18 cellular contexts compared by ENCODE assay signal in the genomic region with DNA sequence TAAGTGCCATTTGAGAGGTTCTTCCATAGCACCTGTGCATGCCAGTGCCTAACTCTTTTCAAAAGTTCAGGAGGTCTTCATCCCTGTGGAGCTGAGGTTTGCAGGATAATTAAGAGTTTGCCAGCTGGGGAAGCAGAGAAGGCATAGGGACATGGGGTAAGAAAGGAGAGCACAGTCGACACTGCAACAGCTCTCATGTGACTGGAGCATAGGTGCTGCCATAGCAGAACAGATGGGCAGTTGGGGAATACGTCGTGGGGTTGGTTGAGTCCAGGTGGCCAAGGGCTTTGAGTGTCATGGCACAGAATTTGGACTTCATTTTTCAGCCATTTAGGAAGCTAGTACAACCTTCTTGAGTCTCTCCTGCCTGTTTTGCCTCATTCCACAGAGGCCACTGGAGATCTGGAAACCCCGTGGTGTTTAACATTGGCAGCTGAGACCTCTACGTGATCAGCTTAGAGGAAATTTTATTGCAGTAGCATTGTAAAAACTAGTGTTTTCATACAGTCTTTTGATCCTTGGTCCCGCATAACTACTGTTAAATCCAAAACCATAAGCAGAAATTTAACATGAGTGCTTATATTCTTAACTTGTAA.
DNase-seq lines count a peak whose midpoint lies in the region; ATAC-seq, FAIRE-seq and TF ChIP-seq lines count a peak whose summit lies in the region.
"Had no signal": no experiment of that assay in that cellular context is flagged by ENCODE, and none has a peak within 500 bp of the region (broad histone marks: within the 10 kb centered on the region; RNA-seq: fewer than 3 reads in every experiment).

No MANE protein-coding gene starts in this region.

- no peaks in the 10 kb centered on the region for H3K27me3 Mint-ChIP-seq in WTC11 (ENCODE audit: low read depth)
- H3K27me3 Mint-ChIP-seq: CD4-positive, alpha-beta T cell had no signal

- no peak overlapping the region; the same call in 1 of the 2 replicates for H3K4me3 Mint-ChIP-seq in WTC11
- H3K4me3 Mint-ChIP-seq: CD4-positive, alpha-beta T cell had no signal

- H3K9me3 ChIP-seq in A549 (no peaks in the 10 kb centered on the region), esophagus muscularis mucosa (no peaks in the 10 kb centered on the region)
- H3K9me3 ChIP-seq: HAP-1 had no signal

- peak overlapping the region; percentile 80 for H3K27ac Mint-ChIP-seq in WTC11
- H3K27ac Mint-ChIP-seq: CD4-positive, alpha-beta T cell had no signal

- H3K27ac ChIP-seq in A549 (peak overlapping the region; percentile 47 to 64), esophagus muscularis mucosa (replicated peaks in 1 of 4) (peak overlapping the region in 1 of 4 donors; percentile 32)

- H3K27me3 ChIP-seq in esophagus muscularis mucosa: no peaks in the 10 kb centered on the region

- H3K9me3 Mint-ChIP-seq in WTC11: no peaks in the 10 kb centered on the region
- H3K9me3 Mint-ChIP-seq: CD4-positive, alpha-beta T cell had no signal

- TF ChIP-seq POLR2A in A549 (IDR thresholded peaks at IDR 0.05; ENCODE audit: low read length): no peak
- TF ChIP-seq POLR2A in esophagus muscularis mucosa (IDR thresholded peaks at IDR 0.05; ENCODE audit: low read depth): no peak

- H3K4me1 Mint-ChIP-seq in WTC11: peaks cover 76% of the 10 kb centered on the region

- FAIRE-seq in A549 (lab: Jason Lieb, UNC): peak; percentile 65
- FAIRE-seq: HTR-8/SVneo had no signal

- peak overlapping the region; percentile 38 for H3K4me2 ChIP-seq in A549

- CTCF ChIA-PET in A549 (lab: Yijun Ruan, JAX): interaction anchor here (0.7 kb wide), 1 partner anchor 63 kb away, joined by 3 read pairs; no protein-coding TSS in a partner anchor
- CTCF ChIA-PET in HEK293T (lab: Yijun Ruan, JAX): no interaction called here
- CTCF ChIA-PET in WTC11 (lab: Charles Lee): interaction anchor here (0.6 to 4.0 kb wide), 5 partner anchors 9 to 365 kb away, joined by 3 to 18 read pairs (median 5); no protein-coding TSS in a partner anchor

- intact Hi-C loops in esophagus muscularis mucosa (cut with DNase I): loop anchor here (10.0 kb wide), 1 partner anchor 46 kb away; no protein-coding TSS in a partner anchor

- peaks cover 0 to 9% (median 0%) of the 10 kb centered on the region in 4 donors for H3K36me3 ChIP-seq in esophagus muscularis mucosa
- H3K36me3 ChIP-seq: HAP-1 had no signal

- no peaks in the 10 kb centered on the region for H3K36me3 Mint-ChIP-seq in WTC11

- POLR2A ChIA-PET in A549 (lab: Yijun Ruan, JAX) (no interaction called here), HEK293T (lab: Yijun Ruan, JAX) (no interaction called here), WTC11 (lab: Charles Lee) (interaction anchor here (1.1 kb wide), 1 partner anchor 12 kb away, joined by 3 read pairs; no protein-coding TSS in a partner anchor)

- ATAC-seq in A549 (peak in 1 of 2 experiments; percentile 21; a peak in 3 of 6 replicates), WTC11 (peak; percentile 47), GM18870 (IDR thresholded peaks at IDR 0.05; ENCODE audit: unreplicated experiment) (no peak), HG03175 (IDR thresholded peaks at IDR 0.05; ENCODE audit: unreplicated experiment) (no peak)

- 90% methylated on average over 6 of the region's 6 CpGs for WGBS in A549 (ENCODE audit: missing lambda C conversion rate)
- WGBS in esophagus muscularis mucosa: 87% methylated on average over 6 of the region's 6 CpGs

- no peak for DNase-seq in A549 (ENCODE audit: low read depth in 1 of 2, low spot score in 1 of 2)
- DNase-seq in HEK293T (ENCODE audit: extremely low spot score): no peak
- no peak for DNase-seq in WTC11 (ENCODE audit: low spot score)
- DNase-seq in esophagus muscularis mucosa (ENCODE audit: extremely low spot score): peak; percentile 34
- DNase-seq in midbrain (lab: John Stamatoyannopoulos, UW): no peak
- no peak for DNase-seq in DMS53 (lab: John Stamatoyannopoulos, UW)
- DNase-seq: ACHN; CD4-positive, alpha-beta T cell; KG1; NCI-H1092 treated with DMSO at 0.1 percent for 48 hours; NCI-H187; NCI-H446 treated with DMSO at 0.1 percent for 48 hours; NCI-H82; SHP77 had no signal

- TF ChIP-seq EP300 in A549 (IDR thresholded peaks at IDR 0.05) (no peak), esophagus muscularis mucosa (IDR thresholded peaks at IDR 0.05) (no peak)

- H3K4me1 ChIP-seq in A549 (peaks cover 93% of the 10 kb centered on the region), esophagus muscularis mucosa (peaks cover 45 to 74% (median 55%) of the 10 kb centered on the region in 4 donors)

- TF ChIP-seq RAD21 in A549 (conservative IDR thresholded peaks at IDR 0.05 in 1 of 2, IDR thresholded peaks at IDR 0.05 in 1 of 2): no peak

- no peak for TF ChIP-seq CTCF in A549 (IDR thresholded peaks at IDR 0.05)
- no peak for TF ChIP-seq CTCF in WTC11 (IDR thresholded peaks at IDR 0.05)
- TF ChIP-seq CTCF in esophagus muscularis mucosa (IDR thresholded peaks at IDR 0.05): no peak

- H3K4me3 ChIP-seq in A549 (no peak overlapping the region), esophagus muscularis mucosa (no peak overlapping the region)
- H3K4me3 ChIP-seq: HAP-1 had no signal

TF ChIP-seq in A549, 52 proteins besides CTCF, POLR2A, EP300 and RAD21 (continues in another document):
- TF ChIP-seq POLR2AphosphoS2 (conservative IDR thresholded peaks at IDR 0.05; ENCODE audit: low read length) (peak; percentile 63), NFE2L2 (conservative IDR thresholded peaks at IDR 0.05; ENCODE audit: low read length) (no peak), SMC3 (IDR thresholded peaks at IDR 0.05) (no peak), ZSCAN20 (CRISPR knock-in tag; IDR thresholded peaks at IDR 0.05) (no peak), RARB (CRISPR knock-in tag; IDR thresholded peaks at IDR 0.05) (no peak)

TF ChIP-seq in HEK293T, 16 proteins besides CTCF, POLR2A, EP300 and RAD21:
- TF ChIP-seq ZNF384 (IDR thresholded peaks at IDR 0.05): no peak
- TF ChIP-seq ARNT (IDR thresholded peaks at IDR 0.05): 0 out of 2 replicates have a peak, but pooled peaks have one; percentile 23
- no peak for TF ChIP-seq FOXM1 (IDR thresholded peaks at IDR 0.05; ENCODE audit: borderline replicate concordance)
- TF ChIP-seq BHLHE40 (IDR thresholded peaks at IDR 0.05; ENCODE audit: borderline replicate concordance): no peak
- TF ChIP-seq LEF1 (IDR thresholded peaks at IDR 0.05; ENCODE audit: borderline replicate concordance): no peak

TF ChIP-seq in WTC11, 78 proteins besides CTCF, POLR2A, EP300 and RAD21:
- TF ChIP-seq ZNF317 (CRISPR knock-in tag; IDR thresholded peaks at IDR 0.05; ENCODE audit: borderline replicate concordance, low read depth) (no peak), TCF7 (CRISPR knock-in tag; IDR thresholded peaks at IDR 0.05; ENCODE audit: low read depth) (no peak), ZNF423 (CRISPR knock-in tag; IDR thresholded peaks at IDR 0.05) (no peak), EMX1 (CRISPR knock-in tag; IDR thresholded peaks at IDR 0.05) (no peak), JUN (CRISPR knock-in tag; IDR thresholded peaks at IDR 0.05) (no peak)
- TF ChIP-seq, protein P1, sequence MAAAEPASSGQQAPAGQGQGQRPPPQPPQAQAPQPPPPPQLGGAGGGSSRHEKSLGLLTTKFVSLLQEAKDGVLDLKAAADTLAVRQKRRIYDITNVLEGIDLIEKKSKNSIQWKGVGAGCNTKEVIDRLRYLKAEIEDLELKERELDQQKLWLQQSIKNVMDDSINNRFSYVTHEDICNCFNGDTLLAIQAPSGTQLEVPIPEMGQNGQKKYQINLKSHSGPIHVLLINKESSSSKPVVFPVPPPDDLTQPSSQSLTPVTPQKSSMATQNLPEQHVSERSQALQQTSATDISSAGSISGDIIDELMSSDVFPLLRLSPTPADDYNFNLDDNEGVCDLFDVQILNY (CRISPR knock-in tag; IDR thresholded peaks at IDR 0.05): no peak
- TF ChIP-seq, protein P2, sequence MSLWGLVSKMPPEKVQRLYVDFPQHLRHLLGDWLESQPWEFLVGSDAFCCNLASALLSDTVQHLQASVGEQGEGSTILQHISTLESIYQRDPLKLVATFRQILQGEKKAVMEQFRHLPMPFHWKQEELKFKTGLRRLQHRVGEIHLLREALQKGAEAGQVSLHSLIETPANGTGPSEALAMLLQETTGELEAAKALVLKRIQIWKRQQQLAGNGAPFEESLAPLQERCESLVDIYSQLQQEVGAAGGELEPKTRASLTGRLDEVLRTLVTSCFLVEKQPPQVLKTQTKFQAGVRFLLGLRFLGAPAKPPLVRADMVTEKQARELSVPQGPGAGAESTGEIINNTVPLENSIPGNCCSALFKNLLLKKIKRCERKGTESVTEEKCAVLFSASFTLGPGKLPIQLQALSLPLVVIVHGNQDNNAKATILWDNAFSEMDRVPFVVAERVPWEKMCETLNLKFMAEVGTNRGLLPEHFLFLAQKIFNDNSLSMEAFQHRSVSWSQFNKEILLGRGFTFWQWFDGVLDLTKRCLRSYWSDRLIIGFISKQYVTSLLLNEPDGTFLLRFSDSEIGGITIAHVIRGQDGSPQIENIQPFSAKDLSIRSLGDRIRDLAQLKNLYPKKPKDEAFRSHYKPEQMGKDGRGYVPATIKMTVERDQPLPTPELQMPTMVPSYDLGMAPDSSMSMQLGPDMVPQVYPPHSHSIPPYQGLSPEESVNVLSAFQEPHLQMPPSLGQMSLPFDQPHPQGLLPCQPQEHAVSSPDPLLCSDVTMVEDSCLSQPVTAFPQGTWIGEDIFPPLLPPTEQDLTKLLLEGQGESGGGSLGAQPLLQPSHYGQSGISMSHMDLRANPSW (CRISPR knock-in tag; conservative IDR thresholded peaks at IDR 0.05; ENCODE audit: low read depth): no peak
- TF ChIP-seq, protein P3, sequence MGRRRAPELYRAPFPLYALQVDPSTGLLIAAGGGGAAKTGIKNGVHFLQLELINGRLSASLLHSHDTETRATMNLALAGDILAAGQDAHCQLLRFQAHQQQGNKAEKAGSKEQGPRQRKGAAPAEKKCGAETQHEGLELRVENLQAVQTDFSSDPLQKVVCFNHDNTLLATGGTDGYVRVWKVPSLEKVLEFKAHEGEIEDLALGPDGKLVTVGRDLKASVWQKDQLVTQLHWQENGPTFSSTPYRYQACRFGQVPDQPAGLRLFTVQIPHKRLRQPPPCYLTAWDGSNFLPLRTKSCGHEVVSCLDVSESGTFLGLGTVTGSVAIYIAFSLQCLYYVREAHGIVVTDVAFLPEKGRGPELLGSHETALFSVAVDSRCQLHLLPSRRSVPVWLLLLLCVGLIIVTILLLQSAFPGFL (CRISPR knock-in tag; IDR thresholded peaks at IDR 0.05; ENCODE audit: borderline replicate concordance): no peak
